In genomic region chr2:16908671-16909070, GRCh38 we compare ENCODE assay signal across 30 cellular contexts.
DNase-seq lines count a peak whose midpoint lies in the region; TF ChIP-seq lines count a peak whose summit lies in the region.
"Had no signal": no experiment of that assay in that cellular context is flagged by ENCODE, and none has a peak within 500 bp of the region (broad histone marks: within the 10 kb centered on the region; RNA-seq: fewer than 3 reads in every experiment).

No MANE protein-coding gene starts in this region.

- TF ChIP-seq EP300 in stomach (IDR thresholded peaks at IDR 0.05): no peak

- no TSS peak for BruUV-seq in A673 (replicated peaks; lab: Mats Ljungman, UMichigan)

- WGBS in prostate gland: 68% methylated on average over 1 of the region's 1 CpG
- 23 to 79% (median 74%) methylated on average over 1 of the region's 1 CpG for WGBS in stomach, 5 donors

- DNase-seq in A673 (ENCODE audit: low spot score): peak; percentile 9
- DNase-seq in HT1080 (ENCODE audit: low read depth): peak; percentile 54
- DNase-seq in astrocyte of the cerebellum (ENCODE audit: low read depth): peak; percentile 16
- peak; percentile 1 to 25 for DNase-seq in foreskin fibroblast
- DNase-seq in head of caudate nucleus: no peak
- DNase-seq in prostate gland (ENCODE audit: low spot score): no peak
- no peak for DNase-seq in SW480 (ENCODE audit: low spot score)
- DNase-seq in stomach: no peak
- DNase-seq: activated CD4-positive, alpha-beta T cell treated with anti-CD3 and anti-CD28 coated beads for 48 hours; activated T-cell treated with anti-CD3 and anti-CD28 coated beads, Interleukin-2, amount 50 U/mL, for 4 hours; BE2C; CD8-positive, alpha-beta memory T cell; DMS 273 treated with DMSO at 0.1 percent for 48 hours; effector memory CD4-positive, alpha-beta T cell; gastrocnemius medialis; islet precursor cell; KBM-7; MM.1S; natural killer cell; NCI-H1417; NCI-H2029 treated with DMSO at 0.1 percent for 48 hours; RPMI8226; spleen; stimulated activated CD4-positive, alpha-beta T cell treated with anti-CD3 and anti-CD28 coated beads, Interleukin-2, amount 100 ng/mL, for 48 hours; trophoblast cell had no signal

- H3K36me3 ChIP-seq in A673 (ENCODE audit: insufficient read depth, low read length, poor library complexity, severe bottlenecking) (no peaks in the 10 kb centered on the region), prostate gland (no peaks in the 10 kb centered on the region), stomach (no peaks in the 10 kb centered on the region)
- H3K36me3 ChIP-seq: BE2C, cardiac muscle cell, gastrocnemius medialis, right atrium auricular region, spleen had no signal

- intact Hi-C loops in A673 (cut with micrococcal nuclease; ENCODE audit: unreplicated experiment): loop anchor here (10.0 kb wide), 1 partner anchor 384 kb away; no protein-coding TSS in a partner anchor
- intact Hi-C loops in head of caudate nucleus (cut with DNase I): no loop called here
- intact Hi-C loops in prostate gland (cut with DNase I): no loop called here
- intact Hi-C loops in stomach (cut with DNase I; ENCODE audit: low total_unique reads): no loop called here

- no peak for TF ChIP-seq CTCF in A673 (conservative IDR thresholded peaks at IDR 0.05; ENCODE audit: low read depth, low read length)
- no peak for TF ChIP-seq CTCF in astrocyte of the cerebellum (IDR thresholded peaks at IDR 0.05; ENCODE audit: low read depth, low read length, missing control alignments)
- TF ChIP-seq CTCF in foreskin fibroblast (IDR thresholded peaks at IDR 0.05; ENCODE audit: low read depth, low read length): no peak
- TF ChIP-seq CTCF in prostate gland (IDR thresholded peaks at IDR 0.05): no peak
- no peak for TF ChIP-seq CTCF in stomach (IDR thresholded peaks at IDR 0.05)

- H3K27me3 ChIP-seq in A673 (replicated peaks; ENCODE audit: insufficient read depth, low read depth, low read length, poor library complexity) (no peaks in the 10 kb centered on the region), prostate gland (replicated peaks; ENCODE audit: insufficient read depth) (no peaks in the 10 kb centered on the region), stomach (no peaks in the 10 kb centered on the region)
- H3K27me3 ChIP-seq: BE2C, cardiac muscle cell, gastrocnemius medialis, right atrium auricular region, spleen had no signal

- CTCF ChIA-PET in A673 (lab: Charles Lee): no interaction called here

- POLR2A ChIA-PET in A673 (lab: Charles Lee; ENCODE audit: low non-redundant PET): no interaction called here

- in situ Hi-C loops in astrocyte of the cerebellum (cut with HindIII; ENCODE audit: low sequenced_read_pairs): no loop called here

- TF ChIP-seq POLR2A in prostate gland (IDR thresholded peaks at IDR 0.05): no peak
- TF ChIP-seq POLR2A in stomach (IDR thresholded peaks at IDR 0.05): no peak

- no peaks in the 10 kb centered on the region for H3K4me1 ChIP-seq in A673 (ENCODE audit: insufficient read depth, low read length, poor library complexity, severe bottlenecking)
- no peaks in the 10 kb centered on the region for H3K4me1 ChIP-seq in prostate gland (replicated peaks)
- H3K4me1 ChIP-seq in stomach: no peaks in the 10 kb centered on the region
- H3K4me1 ChIP-seq: A549, BE2C, gastrocnemius medialis, right atrium auricular region, spleen had no signal

- H3K27ac ChIP-seq in A673 (ENCODE audit: low read depth, low read length, poor library complexity, severe bottlenecking): no peak overlapping the region
- no peak overlapping the region for H3K27ac ChIP-seq in prostate gland
- no peak overlapping the region for H3K27ac ChIP-seq in stomach
- H3K27ac ChIP-seq: A549, cardiac muscle cell, coronary artery, gastrocnemius medialis, right atrium auricular region, spleen, VCaP had no signal

- no peaks in the 10 kb centered on the region for H3K9me3 ChIP-seq in A673 (ENCODE audit: low read depth, low read length, poor library complexity, severe bottlenecking)
- no peaks in the 10 kb centered on the region for H3K9me3 ChIP-seq in prostate gland
- H3K9me3 ChIP-seq in stomach: no peaks in the 10 kb centered on the region
- H3K9me3 ChIP-seq: A549, BE2C, gastrocnemius medialis, right atrium auricular region had no signal

- H3K4me3 ChIP-seq in A673 (ENCODE audit: low read depth, low read length, poor library complexity, severe bottlenecking) (no peak overlapping the region), astrocyte of the cerebellum (ENCODE audit: low read depth, low read length) (no peak overlapping the region), foreskin fibroblast (ENCODE audit: low read depth in 1 of 2, low read length in 2 of 2) (no peak overlapping the region), prostate gland (no peak overlapping the region), stomach (no peak overlapping the region)
- H3K4me3 ChIP-seq: A549, cardiac muscle cell, coronary artery, gastrocnemius medialis, right atrium auricular region, spleen had no signal

Comparison
In these comparisons a context has a peak if more than half of its experiments do, and no peak if none do; other contexts are left out.
1. DNase-seq: peak in A673 (single experiment), HT1080 (single experiment), astrocyte of the cerebellum (single experiment) and foreskin fibroblast (2 of 2); none in head of caudate nucleus (0 of 42), prostate gland (single experiment), SW480 (single experiment) and stomach (single experiment).